In the genomic region with DNA sequence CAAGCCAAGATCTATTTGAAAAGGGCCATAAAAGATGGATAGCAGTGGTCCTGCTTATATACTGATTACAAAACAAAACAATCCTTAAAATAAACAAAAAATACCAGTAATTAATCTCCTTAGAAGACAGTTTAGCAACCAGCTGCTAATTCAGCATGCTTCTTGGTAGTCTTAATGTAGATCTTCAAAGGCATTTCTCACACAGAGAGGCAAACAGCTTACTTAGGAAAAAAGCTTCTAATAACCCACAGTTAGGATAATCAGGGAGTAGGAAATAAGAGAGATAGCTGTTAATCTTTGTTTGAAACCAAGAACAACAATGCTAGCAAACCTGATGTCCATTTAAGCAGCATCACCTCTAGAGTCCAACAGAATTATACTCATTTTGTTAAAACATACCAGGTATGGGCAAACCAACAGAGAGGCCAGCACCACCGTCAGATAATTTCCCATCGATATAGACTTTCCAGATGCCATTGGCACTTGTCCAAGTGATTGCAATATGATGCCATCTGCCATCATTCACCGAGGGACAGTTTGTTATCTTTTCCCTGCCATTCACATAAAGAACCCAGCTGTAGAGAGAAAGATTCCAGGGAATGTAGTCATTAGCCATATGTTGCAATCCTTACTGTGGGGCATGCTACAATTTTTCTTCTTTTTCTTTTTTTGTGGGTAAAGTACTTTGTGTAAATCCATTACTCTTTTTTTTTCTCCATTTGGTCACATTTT, we compare ENCODE assay signal across 12 cellular contexts.
DNase-seq lines count a peak whose midpoint lies in the region; ATAC-seq, FAIRE-seq and TF ChIP-seq lines count a peak whose summit lies in the region.
"Had no signal": no experiment of that assay in that cellular context is flagged by ENCODE, and none has a peak within 500 bp of the region (broad histone marks: within the 10 kb centered on the region; RNA-seq: fewer than 3 reads in every experiment).

No MANE protein-coding gene starts in this region.

- H3K79me2 ChIP-seq in hepatocyte = no peaks in the 10 kb centered on the region

- CTCF ChIA-PET in activated CD8-positive, alpha-beta T cell treated with anti-CD3 and anti-CD28 coated beads, Interleukin-2, amount 10 ng/mL, durations not matched to agents 7 days and 5 days (lab: Charles Lee) = no interaction called here
- CTCF ChIA-PET in activated naive CD4-positive, alpha-beta T cell treated with anti-CD3 and anti-CD28 coated beads, Interleukin-2, amount 10 ng/mL, durations not matched to agents 7 days and 5 days (lab: Charles Lee) = interaction anchor here (0.6 kb wide), 1 partner anchor 260 kb away, joined by 3 read pairs; no protein-coding TSS in a partner anchor

- no peaks in the 10 kb centered on the region for H3K4me1 ChIP-seq in hepatocyte (ENCODE audit: insufficient read depth)

- no peaks in the 10 kb centered on the region for H3K4me1 Mint-ChIP-seq in activated CD8-positive, alpha-beta T cell treated with anti-CD3 and anti-CD28 coated beads, Interleukin-2, amount 10 ng/mL, durations not matched to agents 7 days and 5 days (ENCODE audit: low read depth)
- no peaks in the 10 kb centered on the region for H3K4me1 Mint-ChIP-seq in activated naive CD4-positive, alpha-beta T cell treated with anti-CD3 and anti-CD28 coated beads, Interleukin-2, amount 10 ng/mL, durations not matched to agents 7 days and 5 days

- H2AFZ ChIP-seq in hepatocyte = no peak overlapping the region

- ATAC-seq in activated CD8-positive, alpha-beta T cell treated with anti-CD3 and anti-CD28 coated beads, Interleukin-2, amount 10 ng/mL, durations not matched to agents 7 days and 5 days = no peak

- H3K4me3 Mint-ChIP-seq in activated CD8-positive, alpha-beta T cell treated with anti-CD3 and anti-CD28 coated beads, Interleukin-2, amount 10 ng/mL, durations not matched to agents 7 days and 5 days = no peak overlapping the region
- no peak overlapping the region for H3K4me3 Mint-ChIP-seq in activated naive CD4-positive, alpha-beta T cell treated with anti-CD3 and anti-CD28 coated beads, Interleukin-2, amount 10 ng/mL, durations not matched to agents 7 days and 5 days

- H3K27ac Mint-ChIP-seq in activated CD8-positive, alpha-beta T cell treated with anti-CD3 and anti-CD28 coated beads, Interleukin-2, amount 10 ng/mL, durations not matched to agents 7 days and 5 days = no peak overlapping the region
- no peak overlapping the region for H3K27ac Mint-ChIP-seq in activated naive CD4-positive, alpha-beta T cell treated with anti-CD3 and anti-CD28 coated beads, Interleukin-2, amount 10 ng/mL, durations not matched to agents 7 days and 5 days

- no peaks in the 10 kb centered on the region for H3K36me3 Mint-ChIP-seq in activated CD8-positive, alpha-beta T cell treated with anti-CD3 and anti-CD28 coated beads, Interleukin-2, amount 10 ng/mL, durations not matched to agents 7 days and 5 days (ENCODE audit: low read depth)
- H3K36me3 Mint-ChIP-seq in activated naive CD4-positive, alpha-beta T cell treated with anti-CD3 and anti-CD28 coated beads, Interleukin-2, amount 10 ng/mL, durations not matched to agents 7 days and 5 days = no peaks in the 10 kb centered on the region

- POLR2A ChIA-PET in activated CD8-positive, alpha-beta T cell treated with anti-CD3 and anti-CD28 coated beads, Interleukin-2, amount 10 ng/mL, durations not matched to agents 7 days and 5 days (lab: Charles Lee) = no interaction called here

- TF ChIP-seq CTCF in D721Med (IDR thresholded peaks at IDR 0.05; ENCODE audit: insufficient read depth, missing control alignments) (no peak), hepatocyte (IDR thresholded peaks at IDR 0.05; ENCODE audit: poor library complexity) (no peak), GM13977 (IDR thresholded peaks at IDR 0.05; ENCODE audit: extremely low read depth, insufficient read depth, missing control alignments) (no peak)

- WGBS in hepatocyte (ENCODE audit: low lambda C conversion rate, missing lambda C conversion rate) = 47% methylated on average over 3 of the region's 3 CpGs

- in situ Hi-C loops in GM13977 (cut with MboI; ENCODE audit: low pct_unique_long_range_greater_than_20kb, low sequenced_read_pairs, unreplicated experiment) = no loop called here

- H3K9me3 Mint-ChIP-seq in activated CD8-positive, alpha-beta T cell treated with anti-CD3 and anti-CD28 coated beads, Interleukin-2, amount 10 ng/mL, durations not matched to agents 7 days and 5 days (ENCODE audit: insufficient read depth) = peaks cover 9% of the 10 kb centered on the region
- H3K9me3 Mint-ChIP-seq in activated naive CD4-positive, alpha-beta T cell treated with anti-CD3 and anti-CD28 coated beads, Interleukin-2, amount 10 ng/mL, durations not matched to agents 7 days and 5 days = peaks cover 2% of the 10 kb centered on the region

- H3K27me3 Mint-ChIP-seq in activated CD8-positive, alpha-beta T cell treated with anti-CD3 and anti-CD28 coated beads, Interleukin-2, amount 10 ng/mL, durations not matched to agents 7 days and 5 days (ENCODE audit: low read depth) = no peaks in the 10 kb centered on the region
- no peaks in the 10 kb centered on the region for H3K27me3 Mint-ChIP-seq in activated naive CD4-positive, alpha-beta T cell treated with anti-CD3 and anti-CD28 coated beads, Interleukin-2, amount 10 ng/mL, durations not matched to agents 7 days and 5 days

- peak; percentile 94 for FAIRE-seq in D721Med (lab: Jason Lieb, UNC)

- H3K9me2 ChIP-seq in hepatocyte (replicated peaks; ENCODE audit: insufficient read depth) = no peaks in the 10 kb centered on the region

- H3K27ac ChIP-seq in hepatocyte = peak overlapping the region; percentile 10
- H3K27ac ChIP-seq in substantia nigra (ENCODE audit: low read depth, low read length, poor library complexity, severe bottlenecking) = no peak overlapping the region

- no peak overlapping the region for H3K4me2 ChIP-seq in hepatocyte

- DNase-seq in D721Med (ENCODE audit: insufficient read length, low spot score) = no peak
- peak; percentile 60 for DNase-seq in NCI-H1105 (lab: John Stamatoyannopoulos, UW)
- DNase-seq in SW480 (ENCODE audit: low spot score) = peak; percentile 8
- DNase-seq in hepatocyte (ENCODE audit: low spot score) = peak; percentile 16
- DNase-seq in substantia nigra (lab: John Stamatoyannopoulos, UW) = no peak
- no peak for DNase-seq in activated CD8-positive, alpha-beta T cell treated with anti-CD3 and anti-CD28 coated beads, Interleukin-2, amount 10 ng/mL, durations not matched to agents 7 days and 5 days
- DNase-seq in activated naive CD4-positive, alpha-beta T cell treated with anti-CD3 and anti-CD28 coated beads, Interleukin-2, amount 10 ng/mL, durations not matched to agents 7 days and 5 days = no peak
- DNase-seq in GM13977 (ENCODE audit: low spot score) = no peak
- DNase-seq: activated T-cell treated with anti-CD3 and anti-CD28 coated beads, Interleukin-2, amount 50 U/mL, for 48 hours; DMS79 treated with DMSO at 0.1 percent for 48 hours; effector memory CD4-positive, alpha-beta T cell; NCI-H774 had no signal

- no peaks in the 10 kb centered on the region for H3K36me3 ChIP-seq in hepatocyte (replicated peaks; ENCODE audit: insufficient read depth, low read depth)

- no peak overlapping the region for H3K4me3 ChIP-seq in hepatocyte

- H3K9me3 ChIP-seq in hepatocyte (ENCODE audit: low read depth) = no peaks in the 10 kb centered on the region

- no peaks in the 10 kb centered on the region for H4K20me1 ChIP-seq in hepatocyte (ENCODE audit: insufficient read depth, poor library complexity, severe bottlenecking)

- no peaks in the 10 kb centered on the region for H3K27me3 ChIP-seq in hepatocyte

Comparison
In these comparisons a context has a peak if more than half of its experiments do, and no peak if none do; other contexts are left out.
1. DNase-seq: peak in NCI-H1105 (single experiment), SW480 (single experiment) and hepatocyte (single experiment); none in D721Med (single experiment), substantia nigra (0 of 49), activated CD8-positive, alpha-beta T cell treated with anti-CD3 and anti-CD28 coated beads, Interleukin-2, amount 10 ng/mL, durations not matched to agents 7 days and 5 days (single experiment), activated naive CD4-positive, alpha-beta T cell treated with anti-CD3 and anti-CD28 coated beads, Interleukin-2, amount 10 ng/mL, durations not matched to agents 7 days and 5 days (single experiment) and GM13977 (single experiment).